Comparison of ENCODE assay signal across 10 cellular contexts in the genomic region with DNA sequence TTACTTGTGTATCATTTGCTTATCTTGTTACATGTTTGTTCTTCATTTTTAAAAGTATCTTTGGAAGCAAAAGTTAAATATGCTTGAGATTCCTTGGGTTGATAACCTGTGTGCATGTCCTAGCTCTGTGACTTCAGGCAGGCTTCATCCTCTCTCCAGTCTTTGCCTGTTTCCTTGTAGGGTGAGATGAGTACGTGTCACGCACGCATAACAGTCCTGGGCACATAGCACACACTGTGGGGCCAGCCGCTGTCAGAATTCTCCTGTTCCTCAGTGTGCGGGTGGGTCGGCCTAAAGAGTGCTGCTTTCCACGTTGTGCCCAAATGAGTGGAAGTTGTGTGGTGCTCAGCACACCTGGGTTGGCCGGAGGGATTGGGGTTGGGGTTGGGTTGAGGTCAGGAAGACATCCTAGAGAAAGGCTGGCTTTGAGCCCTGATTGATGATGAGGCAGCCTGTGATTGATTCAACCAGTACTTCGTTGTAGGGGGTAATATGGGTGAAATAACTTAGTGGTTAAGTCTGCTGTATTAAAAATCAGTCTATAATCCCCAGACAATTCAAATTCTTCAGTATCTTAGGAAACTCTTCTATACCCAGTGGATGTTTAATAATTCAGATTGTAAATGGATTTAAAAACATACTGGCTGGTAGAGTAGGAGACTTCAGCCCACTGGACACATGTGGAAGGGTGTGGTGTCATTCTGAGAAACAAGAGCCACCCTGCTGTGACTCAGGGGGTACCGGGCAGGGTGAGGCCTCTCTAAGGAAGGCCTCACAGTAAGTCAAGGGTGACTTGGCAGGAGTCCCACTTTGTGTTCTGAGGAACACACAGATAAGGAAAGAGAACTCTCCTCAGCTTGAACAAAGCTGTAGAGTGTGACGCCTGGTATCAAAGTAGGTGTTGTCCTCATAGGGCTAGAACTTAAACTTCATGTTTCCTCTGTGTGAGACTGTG. TPM values are rescaled to one million over a fixed set of nuclear protein-coding genes. Genes with fewer than 3 reads are reported as not detected.
DNase-seq lines count a peak whose midpoint lies in the region; ATAC-seq and TF ChIP-seq lines count a peak whose summit lies in the region.
"Had no signal": no experiment of that assay in that cellular context is flagged by ENCODE, and none has a peak within 500 bp of the region (broad histone marks: within the 10 kb centered on the region; RNA-seq: fewer than 3 reads in every experiment).

No MANE protein-coding gene starts in this region.

- H3K4me1 ChIP-seq in gastroesophageal sphincter = peaks cover 0 to 77% (median 32%) of the 10 kb centered on the region in 3 donors
- peaks cover 0 to 60% (median 41%) of the 10 kb centered on the region in 4 donors for H3K4me1 ChIP-seq in sigmoid colon

- H3K9me3 ChIP-seq in gastroesophageal sphincter (no peaks in the 10 kb centered on the region), sigmoid colon (no peaks in the 10 kb centered on the region)

- no peaks in the 10 kb centered on the region for H3K27me3 Mint-ChIP-seq in activated CD8-positive, alpha-beta T cell treated with anti-CD3 and anti-CD28 coated beads, Interleukin-2, amount 10 ng/mL, durations not matched to agents 7 days and 5 days (ENCODE audit: low read depth)

- no peak for TF ChIP-seq CTCF in gastroesophageal sphincter (IDR thresholded peaks at IDR 0.05)
- TF ChIP-seq CTCF in sigmoid colon (IDR thresholded peaks at IDR 0.05) = no peak

- H3K4me3 Mint-ChIP-seq in activated CD8-positive, alpha-beta T cell treated with anti-CD3 and anti-CD28 coated beads, Interleukin-2, amount 10 ng/mL, durations not matched to agents 7 days and 5 days = no peak overlapping the region
- H3K4me3 Mint-ChIP-seq: neural crest cell had no signal

- H3K27ac ChIP-seq in gastroesophageal sphincter (peak overlapping the region; percentile 19 to 76 (median 66)), sigmoid colon (peak overlapping the region; percentile 27 to 66 (median 40))
- H3K27ac ChIP-seq: KMS-11 had no signal

- no peak for TF ChIP-seq POLR2A in gastroesophageal sphincter (IDR thresholded peaks at IDR 0.05)
- no peak for TF ChIP-seq POLR2A in sigmoid colon (IDR thresholded peaks at IDR 0.05)

- CTCF ChIA-PET in activated CD8-positive, alpha-beta T cell treated with anti-CD3 and anti-CD28 coated beads, Interleukin-2, amount 10 ng/mL, durations not matched to agents 7 days and 5 days (lab: Charles Lee) = no interaction called here

- no peaks in the 10 kb centered on the region for H3K9me3 Mint-ChIP-seq in activated CD8-positive, alpha-beta T cell treated with anti-CD3 and anti-CD28 coated beads, Interleukin-2, amount 10 ng/mL, durations not matched to agents 7 days and 5 days (ENCODE audit: insufficient read depth)
- H3K9me3 Mint-ChIP-seq: neural crest cell had no signal

- DNase-seq in EH (ENCODE audit: low read depth) = peak; percentile 72
- no peak for DNase-seq in activated CD8-positive, alpha-beta T cell treated with anti-CD3 and anti-CD28 coated beads, Interleukin-2, amount 10 ng/mL, durations not matched to agents 7 days and 5 days
- peak; percentile 85 for DNase-seq in sigmoid colon
- DNase-seq in HuH-7.5 (ENCODE audit: low spot score) = no peak
- no peak for DNase-seq in COLO668 (lab: John Stamatoyannopoulos, UW; ENCODE audit: unreplicated experiment)

- peak; percentile 62 for ATAC-seq in HG03342 (IDR thresholded peaks at IDR 0.05; ENCODE audit: unreplicated experiment)
- ATAC-seq in activated CD8-positive, alpha-beta T cell treated with anti-CD3 and anti-CD28 coated beads, Interleukin-2, amount 10 ng/mL, durations not matched to agents 7 days and 5 days = no peak
- peak; percentile 83 for ATAC-seq in gastroesophageal sphincter
- ATAC-seq in GM19467 (IDR thresholded peaks at IDR 0.05; ENCODE audit: unreplicated experiment) = no peak

- H3K36me3 ChIP-seq in gastroesophageal sphincter (peaks cover 0 to 63% of the 10 kb centered on the region in 2 donors), sigmoid colon (peaks cover 6 to 53% (median 11%) of the 10 kb centered on the region in 4 donors)

- no peaks in the 10 kb centered on the region for H3K27me3 ChIP-seq in gastroesophageal sphincter
- no peaks in the 10 kb centered on the region for H3K27me3 ChIP-seq in sigmoid colon

- intact Hi-C loops in sigmoid colon (cut with DNase I) = loop anchor here (5.0 kb wide), 1 partner anchor 39 kb away; no protein-coding TSS in a partner anchor

- TF ChIP-seq EP300 in gastroesophageal sphincter (IDR thresholded peaks at IDR 0.05) (no peak), sigmoid colon (IDR thresholded peaks at IDR 0.05) (no peak)

- peaks cover 56% of the 10 kb centered on the region for H3K36me3 Mint-ChIP-seq in activated CD8-positive, alpha-beta T cell treated with anti-CD3 and anti-CD28 coated beads, Interleukin-2, amount 10 ng/mL, durations not matched to agents 7 days and 5 days (ENCODE audit: low read depth)

- no peak overlapping the region for H3K4me3 ChIP-seq in gastroesophageal sphincter
- H3K4me3 ChIP-seq in sigmoid colon = no peak overlapping the region

- H3K27ac Mint-ChIP-seq in activated CD8-positive, alpha-beta T cell treated with anti-CD3 and anti-CD28 coated beads, Interleukin-2, amount 10 ng/mL, durations not matched to agents 7 days and 5 days = peak overlapping the region; percentile 68

- POLR2A ChIA-PET in activated CD8-positive, alpha-beta T cell treated with anti-CD3 and anti-CD28 coated beads, Interleukin-2, amount 10 ng/mL, durations not matched to agents 7 days and 5 days (lab: Charles Lee) = no interaction called here

- WGBS in gastroesophageal sphincter (ENCODE audit: low coverage in 1 of 2), 2 donors = 46 to 54% methylated on average over 5 to 8 of the region's 11 CpGs
- 55 to 70% methylated on average over 11 of the region's 11 CpGs for WGBS in sigmoid colon, 2 donors

- peaks cover 38% of the 10 kb centered on the region for H3K4me1 Mint-ChIP-seq in activated CD8-positive, alpha-beta T cell treated with anti-CD3 and anti-CD28 coated beads, Interleukin-2, amount 10 ng/mL, durations not matched to agents 7 days and 5 days (ENCODE audit: low read depth)
- H3K4me1 Mint-ChIP-seq: neural crest cell had no signal

RNA-seq across cellular contexts. Expression of gene RAC1, which starts 18.7 kb away (rescaled TPM):
- total RNA-seq in activated CD8-positive, alpha-beta T cell treated with anti-CD3 and anti-CD28 coated beads, Interleukin-2, amount 10 ng/mL, durations not matched to agents 7 days and 5 days = 100 to 1,000 TPM; 182 to 186 TPM
- total RNA-seq in gastroesophageal sphincter (100 to 1,000 TPM; 102 to 170 (median 123) TPM), sigmoid colon (100 to 1,000 TPM; 117 to 170 (median 140) TPM)
- 100 to 1,000 TPM; 286 to 382 (median 352) TPM for polyA plus RNA-seq in sigmoid colon

RNA-seq across cellular contexts. Expression of gene FAM220A, which starts 44.2 kb away (rescaled TPM):
- 10 to 100 TPM; 11.6 to 16.7 TPM for total RNA-seq in activated CD8-positive, alpha-beta T cell treated with anti-CD3 and anti-CD28 coated beads, Interleukin-2, amount 10 ng/mL, durations not matched to agents 7 days and 5 days
- total RNA-seq in gastroesophageal sphincter (10 to 100 TPM; 11.6 to 21.6 (median 18.0) TPM), sigmoid colon (10 to 100 TPM; 13.3 to 21.9 (median 20.3) TPM)
- polyA plus RNA-seq in sigmoid colon = 10 to 100 TPM in 2 of 3 donors, 1 to 10 TPM in 1; 8.9 to 13.6 (median 10.2) TPM

RNA-seq across cellular contexts. Expression of gene DAGLB, which starts 54.8 kb away (rescaled TPM):
- total RNA-seq in activated CD8-positive, alpha-beta T cell treated with anti-CD3 and anti-CD28 coated beads, Interleukin-2, amount 10 ng/mL, durations not matched to agents 7 days and 5 days = 10 to 100 TPM; 25.1 to 28.5 TPM
- 10 to 100 TPM in 1 of 4 donors, 1 to 10 TPM in 3; 6.7 to 10.8 (median 8.6) TPM for total RNA-seq in gastroesophageal sphincter
- 10 to 100 TPM in 2 of 4 donors, 1 to 10 TPM in 2; 7.5 to 11.7 (median 9.7) TPM for total RNA-seq in sigmoid colon
- polyA plus RNA-seq in sigmoid colon = 10 to 100 TPM in 1 of 3 donors, 1 to 10 TPM in 2; 3.0 to 10.9 (median 4.9) TPM

Comparison
In these comparisons a context has a peak if more than half of its experiments do, and no peak if none do; other contexts are left out.
1. DNase-seq: peak in EH (single experiment) and sigmoid colon (single experiment); none in activated CD8-positive, alpha-beta T cell treated with anti-CD3 and anti-CD28 coated beads, Interleukin-2, amount 10 ng/mL, durations not matched to agents 7 days and 5 days (single experiment), HuH-7.5 (single experiment) and COLO668 (single experiment).
2. ATAC-seq: peak in HG03342 (single experiment) and gastroesophageal sphincter (single experiment); none in activated CD8-positive, alpha-beta T cell treated with anti-CD3 and anti-CD28 coated beads, Interleukin-2, amount 10 ng/mL, durations not matched to agents 7 days and 5 days (single experiment) and GM19467 (single experiment).